Comparison of ENCODE assay signal across 23 cellular contexts in the genomic region with DNA sequence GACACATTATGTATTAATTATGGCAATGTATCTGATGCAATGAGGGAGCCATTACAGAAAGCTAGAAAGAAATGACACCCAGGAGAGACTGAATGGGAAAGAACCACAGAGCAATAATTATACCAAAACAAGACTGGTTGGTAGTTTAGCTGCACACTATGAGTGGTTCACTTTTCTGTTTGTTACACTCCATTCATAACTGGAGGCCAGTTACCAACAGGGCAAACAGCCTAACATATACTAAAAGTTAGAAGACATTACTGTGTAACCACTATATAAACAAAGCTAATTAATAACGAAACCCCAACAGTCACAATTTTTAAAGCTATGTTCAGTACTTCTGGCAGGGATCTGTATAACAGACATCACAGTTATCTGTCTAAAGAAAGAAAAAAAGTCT. TPM values are rescaled to one million over a fixed set of nuclear protein-coding genes. Genes with fewer than 3 reads are reported as not detected.
DNase-seq lines count a peak whose midpoint lies in the region; ATAC-seq and TF ChIP-seq lines count a peak whose summit lies in the region.
"Had no signal": no experiment of that assay in that cellular context is flagged by ENCODE, and none has a peak within 500 bp of the region (broad histone marks: within the 10 kb centered on the region; RNA-seq: fewer than 3 reads in every experiment).

No MANE protein-coding gene starts in this region.

- H3K79me2 ChIP-seq in KMS-11 (ENCODE audit: insufficient read depth, low read depth) = no peaks in the 10 kb centered on the region

- H4K20me1 ChIP-seq in KMS-11 (ENCODE audit: insufficient read depth) = 0 out of 2 replicates have a peak, but pooled peaks cover 3% of the 10 kb centered on the region

- in situ Hi-C loops in ACHN (cut with HindIII; ENCODE audit: low pct_ligation_motif_present, low pct_unique_long_range_greater_than_20kb, low sequenced_read_pairs) = no loop called here

- no peaks in the 10 kb centered on the region for H3K36me3 ChIP-seq in KMS-11 (ENCODE audit: insufficient read depth)

- CTCF ChIA-PET in activated CD8-positive, alpha-beta memory T cell treated with anti-CD3 and anti-CD28 coated beads, Interleukin-2, amount 10 ng/mL, durations not matched to agents 7 days and 5 days (lab: Charles Lee) = no interaction called here

- no peak for TF ChIP-seq CTCF in KMS-11 (conservative IDR thresholded peaks at IDR 0.05; ENCODE audit: low read depth, low read length)

- no peak overlapping the region for H3K27ac ChIP-seq in KMS-11
- H3K27ac ChIP-seq: GM23248, HL-60, Peyer's patch, SJSA1 had no signal

- H3K27ac Mint-ChIP-seq in activated CD8-positive, alpha-beta memory T cell treated with anti-CD3 and anti-CD28 coated beads, Interleukin-2, amount 10 ng/mL, durations not matched to agents 7 days and 5 days = no peak overlapping the region
- H3K27ac Mint-ChIP-seq: IgD-negative memory B cell had no signal

- H3K36me3 Mint-ChIP-seq in activated CD8-positive, alpha-beta memory T cell treated with anti-CD3 and anti-CD28 coated beads, Interleukin-2, amount 10 ng/mL, durations not matched to agents 7 days and 5 days = peaks cover 26% of the 10 kb centered on the region

- H2AFZ ChIP-seq in KMS-11 (ENCODE audit: low read depth) = no peak overlapping the region
- H2AFZ ChIP-seq: GM23248 had no signal

- H3K27me3 Mint-ChIP-seq in activated CD8-positive, alpha-beta memory T cell treated with anti-CD3 and anti-CD28 coated beads, Interleukin-2, amount 10 ng/mL, durations not matched to agents 7 days and 5 days = no peaks in the 10 kb centered on the region
- H3K27me3 Mint-ChIP-seq: CD4-positive, alpha-beta memory T cell; IgD-negative memory B cell had no signal

- no peak for DNase-seq in activated CD8-positive, alpha-beta memory T cell treated with anti-CD3 and anti-CD28 coated beads, Interleukin-2, amount 10 ng/mL, durations not matched to agents 7 days and 5 days
- DNase-seq in activated CD8-positive, alpha-beta memory T cell treated with anti-CD3 and anti-CD28 coated beads for 24 hours = no peak
- DNase-seq in renal cortical epithelial cell (ENCODE audit: low read depth) = peak; percentile 27
- no peak for DNase-seq in ACHN
- no peak for DNase-seq in inferior parietal cortex (ENCODE audit: extremely low spot score)
- no peak for DNase-seq in NCI-H2227 treated with DMSO at 0.1 percent for 48 hours (lab: John Stamatoyannopoulos, UW)
- DNase-seq: CD4-positive, alpha-beta memory T cell; GM23248; Kasumi-1; MM.1S; NCI-H1092; NCI-H1694 treated with DMSO at 0.1 percent for 48 hours; NCI-H446 treated with DMSO at 0.1 percent for 48 hours; NCI-H748 treated with DMSO at 0.1 percent for 48 hours; NK-92 treated with Interleukin-12 subunit alpha and Interleukin-12 subunit beta, amount 100 ng/mL, for 24 hours; Peyer's patch; SW 1271 had no signal

- H3K9me3 Mint-ChIP-seq in activated CD8-positive, alpha-beta memory T cell treated with anti-CD3 and anti-CD28 coated beads, Interleukin-2, amount 10 ng/mL, durations not matched to agents 7 days and 5 days (ENCODE audit: low read depth) = no peaks in the 10 kb centered on the region
- H3K9me3 Mint-ChIP-seq: CD4-positive, alpha-beta memory T cell; IgD-negative memory B cell had no signal

- ATAC-seq in activated CD8-positive, alpha-beta memory T cell treated with anti-CD3 and anti-CD28 coated beads, Interleukin-2, amount 10 ng/mL, durations not matched to agents 7 days and 5 days = peak; percentile 55
- peak; percentile 48 for ATAC-seq in GM21786 (IDR thresholded peaks at IDR 0.05; ENCODE audit: unreplicated experiment)

- H3K4me1 ChIP-seq in KMS-11 (ENCODE audit: low read depth, poor library complexity, severe bottlenecking) = peaks cover 26% of the 10 kb centered on the region
- H3K4me1 ChIP-seq: Peyer's patch, SJSA1 had no signal

- H3K4me3 Mint-ChIP-seq in activated CD8-positive, alpha-beta memory T cell treated with anti-CD3 and anti-CD28 coated beads, Interleukin-2, amount 10 ng/mL, durations not matched to agents 7 days and 5 days = no peak overlapping the region
- H3K4me3 Mint-ChIP-seq: CD4-positive, alpha-beta memory T cell; IgD-negative memory B cell had no signal

- H3K4me3 ChIP-seq in KMS-11 (IDR thresholded peaks at IDR 0.05; ENCODE audit: insufficient read depth, low read depth, low read length) = no peak overlapping the region
- H3K4me3 ChIP-seq: GM23248, HAP-1, Peyer's patch, SJSA1 had no signal

- H3K4me2 ChIP-seq in KMS-11 = 0 out of 2 replicates have a peak overlapping the region, but pooled peaks have one; percentile 3

- no peak overlapping the region for H3K9ac ChIP-seq in KMS-11
- H3K9ac ChIP-seq: GM23248 had no signal

- H3K27me3 ChIP-seq in KMS-11 (ENCODE audit: insufficient read depth, low read depth) = no peaks in the 10 kb centered on the region
- H3K27me3 ChIP-seq: Peyer's patch, SJSA1 had no signal

- H3K4me1 Mint-ChIP-seq in activated CD8-positive, alpha-beta memory T cell treated with anti-CD3 and anti-CD28 coated beads, Interleukin-2, amount 10 ng/mL, durations not matched to agents 7 days and 5 days = peaks cover 3% of the 10 kb centered on the region
- H3K4me1 Mint-ChIP-seq: IgD-negative memory B cell had no signal

RNA-seq across cellular contexts. Expression of gene NBAS, which starts 49.4 kb away (rescaled TPM):
- total RNA-seq in activated CD8-positive, alpha-beta memory T cell treated with anti-CD3 and anti-CD28 coated beads, Interleukin-2, amount 10 ng/mL, durations not matched to agents 7 days and 5 days = 10 to 100 TPM; 32.9 to 34.0 TPM
- total RNA-seq in renal cortical epithelial cell = 86.4 and 87.3 TPM in 2 replicates
